ENCODE assay signal across 1 cellular context in genomic region chr1:32352831-32353383, GRCh38.
TF ChIP-seq lines count a peak whose summit lies in the region.

No MANE protein-coding gene starts in this region.

TF ChIP-seq in HepG2, 621 proteins besides CTCF, POLR2A, EP300 and RAD21:
- TF ChIP-seq MIXL1 (CRISPR knock-in tag; IDR thresholded peaks at IDR 0.05) = no peak
- TF ChIP-seq HIVEP1 (CRISPR knock-in tag; IDR thresholded peaks at IDR 0.05) = no peak
- no peak for TF ChIP-seq ZNF292 (CRISPR knock-in tag; IDR thresholded peaks at IDR 0.05; ENCODE audit: borderline replicate concordance, low read depth)
- TF ChIP-seq CCDC6 (CRISPR knock-in tag; IDR thresholded peaks at IDR 0.05) = no peak
- TF ChIP-seq MLLT10 (CRISPR knock-in tag; IDR thresholded peaks at IDR 0.05) = no peak
TF ChIP-seq in HepG2: peak in this region for 0.
